Comparison of ENCODE assay signal across 1 cellular context in genomic region chr4:118400362-118400761, GRCh38.
TF ChIP-seq lines count a peak whose summit lies in the region.

No MANE protein-coding gene starts in this region.

TF ChIP-seq in SK-N-SH treated with all-trans-retinoic acid at 6 μM for 48 hours, 23 proteins besides CTCF, POLR2A, EP300 and RAD21 (continued from another document):
- TF ChIP-seq CSRNP3 (CRISPR knock-in tag; IDR thresholded peaks at IDR 0.05) (no peak), ISL1 (CRISPR knock-in tag; IDR thresholded peaks at IDR 0.05) (no peak), TCF4 (CRISPR knock-in tag; IDR thresholded peaks at IDR 0.05; ENCODE audit: borderline replicate concordance) (no peak), CREB5 (CRISPR knock-in tag; IDR thresholded peaks at IDR 0.05; ENCODE audit: low read depth) (no peak), TSHZ2 (CRISPR knock-in tag; IDR thresholded peaks at IDR 0.05) (no peak), ZNF70 (CRISPR knock-in tag; IDR thresholded peaks at IDR 0.05) (no peak)
TF ChIP-seq in SK-N-SH treated with all-trans-retinoic acid at 6 μM for 48 hours: peak in this region for 0.
